In the genomic region with DNA sequence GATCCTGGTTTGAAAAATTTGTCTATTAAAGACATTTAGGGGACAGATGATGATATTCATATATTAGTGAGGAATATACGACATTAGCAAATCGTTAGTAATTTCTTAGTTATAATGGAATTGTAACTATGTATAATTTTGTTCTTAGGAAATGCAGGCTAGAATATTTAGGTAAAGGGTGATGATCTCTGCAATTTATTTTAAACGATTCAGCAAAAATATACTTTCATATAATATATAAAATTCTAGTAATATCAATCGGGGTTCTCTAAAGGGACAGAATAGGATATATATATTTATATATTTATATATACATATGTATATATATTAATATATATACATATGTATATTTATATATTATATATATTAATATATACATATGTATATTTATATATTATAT, we compare ENCODE assay signal across 26 cellular contexts.
"Had no signal": no experiment of that assay in that cellular context is flagged by ENCODE, and none has a peak within 500 bp of the region (broad histone marks: within the 10 kb centered on the region; RNA-seq: fewer than 3 reads in every experiment).

No MANE protein-coding gene starts in this region.

- H3K4me3 ChIP-seq: esophagus squamous epithelium, heart right ventricle, lower lobe of right lung, psoas muscle, skin epidermis, thoracic aorta, tibial nerve, upper lobe of right lung, uterus had no signal

- H3K4me1 ChIP-seq: esophagus squamous epithelium, lower lobe of right lung, psoas muscle, tibial nerve, upper lobe of right lung, uterus had no signal

- H3K9me3 ChIP-seq: esophagus squamous epithelium, heart right ventricle, lower lobe of right lung, psoas muscle, thoracic aorta, tibial nerve, upper lobe of right lung, uterus had no signal

- ATAC-seq: effector memory CD8-positive, alpha-beta T cell; heart right ventricle; left ventricle myocardium superior; lower lobe of right lung; naive thymus-derived CD8-positive, alpha-beta T cell; psoas muscle; right cardiac atrium; stimulated activated naive B cell treated with anti-CD40 and anti-IgM and Interleukin-4, amounts not matched to agents 10 μg/mL and 1 μg/mL and 100 μg/mL, for 72 hours; upper lobe of right lung had no signal

- H3K36me3 ChIP-seq: esophagus squamous epithelium, heart right ventricle, lower lobe of right lung, thoracic aorta, tibial nerve, upper lobe of right lung, uterus had no signal

- FAIRE-seq: endometrium had no signal

- H3K27ac ChIP-seq: esophagus squamous epithelium, heart right ventricle, lower lobe of right lung, psoas muscle, skin epidermis, thoracic aorta, tibial nerve, upper lobe of right lung, uterus had no signal

- H3K27me3 ChIP-seq: esophagus squamous epithelium, heart right ventricle, tibial nerve, upper lobe of right lung, uterus had no signal

- DNase-seq: cortex of kidney; effector memory CD8-positive, alpha-beta T cell; erythroblast; esophagus squamous epithelium; foreskin melanocyte; glutamatergic neuron; heart right ventricle; hippocampal formation; islet precursor cell; left ventricle myocardium superior; lower lobe of right lung; naive thymus-derived CD8-positive, alpha-beta T cell; nephron progenitor cell; nucleus accumbens; posterior cingulate gyrus; psoas muscle; right cardiac atrium; stimulated activated CD4-positive, alpha-beta T cell treated with anti-CD3 and anti-CD28 coated beads, Interleukin-15, amount 100 ng/mL, for 24 hours; stimulated activated CD4-positive, alpha-beta T cell treated with anti-CD3 and anti-CD28 coated beads, Interleukin-2, amount 100 ng/mL, for 48 hours; stimulated activated naive B cell treated with anti-CD40 and anti-IgM and Interleukin-4, amounts not matched to agents 10 μg/mL and 1 μg/mL and 100 μg/mL, for 72 hours; upper lobe of right lung; uterus had no signal
